1 cellular context compared by ENCODE assay signal in genomic region chr2:203238711-203239526, GRCh38.
TF ChIP-seq lines count a peak whose summit lies in the region.

Gene CYP20A1 (plus strand): TSS chr2:203239018. CDS start chr2:203239063, 45 bp downstream.

TF ChIP-seq in GM12878, 131 proteins besides CTCF, POLR2A, EP300 and RAD21 (continued from another document and continues in another):
- TF ChIP-seq PML (IDR thresholded peaks at IDR 0.05; ENCODE audit: low read length) (peak; percentile 58), MLLT1 (IDR thresholded peaks at IDR 0.05) (peak; percentile 100), HDAC6 (IDR thresholded peaks at IDR 0.05; ENCODE audit: unreplicated experiment) (peak; percentile 72), E2F8 (IDR thresholded peaks at IDR 0.05; ENCODE audit: low read depth, partially characterized antibody) (no peak), ESRRA (IDR thresholded peaks at IDR 0.05; ENCODE audit: low read length) (no peak), RUNX3 (IDR thresholded peaks at IDR 0.05; ENCODE audit: low read length) (peak; percentile 93), GATAD2B (conservative IDR thresholded peaks at IDR 0.05; ENCODE audit: low read depth) (peak; percentile 96), CEBPZ (IDR thresholded peaks at IDR 0.05; ENCODE audit: low read depth, low read length) (no peak), FOS (IDR thresholded peaks at IDR 0.05; ENCODE audit: borderline replicate concordance, extremely low read depth, insufficient read length) (no peak), MYC (IDR thresholded peaks at IDR 0.05; ENCODE audit: insufficient read depth, insufficient read length, insufficient replicate concordance, low read length, severe bottlenecking) (peak; percentile 25), CREB1 (IDR thresholded peaks at IDR 0.05; ENCODE audit: low read depth) (peak; percentile 62), ZNF622 (IDR thresholded peaks at IDR 0.05) (no peak), IKZF1 (conservative IDR thresholded peaks at IDR 0.05) (peak; percentile 92), CBX3 (IDR thresholded peaks at IDR 0.05; ENCODE audit: borderline replicate concordance, low read depth) (no peak), RFX5 (IDR thresholded peaks at IDR 0.05; ENCODE audit: low read depth, low read length) (0 out of 2 replicates have a peak, but pooled peaks have one; percentile 52), USF1 (IDR thresholded peaks at IDR 0.05; ENCODE audit: borderline replicate concordance, extremely low read length, insufficient read depth, low read depth, low read length) (peak; percentile 95), ZNF274 (IDR thresholded peaks at IDR 0.05; ENCODE audit: insufficient read depth, insufficient read length) (no peak), ELK1 (IDR thresholded peaks at IDR 0.05; ENCODE audit: low read depth, low read length) (0 out of 2 replicates have a peak, but pooled peaks have one; percentile 65), NR2C2 (IDR thresholded peaks at IDR 0.05; ENCODE audit: borderline replicate concordance, control insufficient read depth, insufficient read length, low read depth) (peak; percentile 78), TCF12 (IDR thresholded peaks at IDR 0.05; ENCODE audit: low read depth, low read length) (peak; percentile 59), JUNB (IDR thresholded peaks at IDR 0.05) (no peak), TAF1 (IDR thresholded peaks at IDR 0.05; ENCODE audit: borderline replicate concordance, low read depth, low read length) (peak; percentile 65), STAT1 (conservative IDR thresholded peaks at IDR 0.05) (peak; percentile 83; the same call in 1 of the 2 replicates), BACH1 (IDR thresholded peaks at IDR 0.05; ENCODE audit: borderline replicate concordance) (peak; percentile 55), KAT2A (conservative IDR thresholded peaks at IDR 0.05; ENCODE audit: control insufficient read depth, low read depth, low read length) (no peak), JUND (IDR thresholded peaks at IDR 0.05; ENCODE audit: low read depth, low read length) (0 out of 2 replicates have a peak, but pooled peaks have one; percentile 38), NR2C1 (IDR thresholded peaks at IDR 0.05) (peak; percentile 76), CREM (IDR thresholded peaks at IDR 0.05; ENCODE audit: low read depth) (peak; percentile 61), SMAD1 (IDR thresholded peaks at IDR 0.05; ENCODE audit: low read depth, partially characterized antibody) (peak; percentile 30), ZBED1 (IDR thresholded peaks at IDR 0.05; ENCODE audit: borderline replicate concordance) (peak; percentile 25; the same call in 1 of the 2 replicates), PAX5 (IDR thresholded peaks at IDR 0.05; ENCODE audit: borderline replicate concordance, low read depth, low read length) (peak; percentile 93)
- TF ChIP-seq, protein P1, sequence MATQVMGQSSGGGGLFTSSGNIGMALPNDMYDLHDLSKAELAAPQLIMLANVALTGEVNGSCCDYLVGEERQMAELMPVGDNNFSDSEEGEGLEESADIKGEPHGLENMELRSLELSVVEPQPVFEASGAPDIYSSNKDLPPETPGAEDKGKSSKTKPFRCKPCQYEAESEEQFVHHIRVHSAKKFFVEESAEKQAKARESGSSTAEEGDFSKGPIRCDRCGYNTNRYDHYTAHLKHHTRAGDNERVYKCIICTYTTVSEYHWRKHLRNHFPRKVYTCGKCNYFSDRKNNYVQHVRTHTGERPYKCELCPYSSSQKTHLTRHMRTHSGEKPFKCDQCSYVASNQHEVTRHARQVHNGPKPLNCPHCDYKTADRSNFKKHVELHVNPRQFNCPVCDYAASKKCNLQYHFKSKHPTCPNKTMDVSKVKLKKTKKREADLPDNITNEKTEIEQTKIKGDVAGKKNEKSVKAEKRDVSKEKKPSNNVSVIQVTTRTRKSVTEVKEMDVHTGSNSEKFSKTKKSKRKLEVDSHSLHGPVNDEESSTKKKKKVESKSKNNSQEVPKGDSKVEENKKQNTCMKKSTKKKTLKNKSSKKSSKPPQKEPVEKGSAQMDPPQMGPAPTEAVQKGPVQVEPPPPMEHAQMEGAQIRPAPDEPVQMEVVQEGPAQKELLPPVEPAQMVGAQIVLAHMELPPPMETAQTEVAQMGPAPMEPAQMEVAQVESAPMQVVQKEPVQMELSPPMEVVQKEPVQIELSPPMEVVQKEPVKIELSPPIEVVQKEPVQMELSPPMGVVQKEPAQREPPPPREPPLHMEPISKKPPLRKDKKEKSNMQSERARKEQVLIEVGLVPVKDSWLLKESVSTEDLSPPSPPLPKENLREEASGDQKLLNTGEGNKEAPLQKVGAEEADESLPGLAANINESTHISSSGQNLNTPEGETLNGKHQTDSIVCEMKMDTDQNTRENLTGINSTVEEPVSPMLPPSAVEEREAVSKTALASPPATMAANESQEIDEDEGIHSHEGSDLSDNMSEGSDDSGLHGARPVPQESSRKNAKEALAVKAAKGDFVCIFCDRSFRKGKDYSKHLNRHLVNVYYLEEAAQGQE (IDR thresholded peaks at IDR 0.05; ENCODE audit: low read depth, low read length) = peak; percentile 27; the same call in 1 of the 2 replicates
- TF ChIP-seq, protein P2, sequence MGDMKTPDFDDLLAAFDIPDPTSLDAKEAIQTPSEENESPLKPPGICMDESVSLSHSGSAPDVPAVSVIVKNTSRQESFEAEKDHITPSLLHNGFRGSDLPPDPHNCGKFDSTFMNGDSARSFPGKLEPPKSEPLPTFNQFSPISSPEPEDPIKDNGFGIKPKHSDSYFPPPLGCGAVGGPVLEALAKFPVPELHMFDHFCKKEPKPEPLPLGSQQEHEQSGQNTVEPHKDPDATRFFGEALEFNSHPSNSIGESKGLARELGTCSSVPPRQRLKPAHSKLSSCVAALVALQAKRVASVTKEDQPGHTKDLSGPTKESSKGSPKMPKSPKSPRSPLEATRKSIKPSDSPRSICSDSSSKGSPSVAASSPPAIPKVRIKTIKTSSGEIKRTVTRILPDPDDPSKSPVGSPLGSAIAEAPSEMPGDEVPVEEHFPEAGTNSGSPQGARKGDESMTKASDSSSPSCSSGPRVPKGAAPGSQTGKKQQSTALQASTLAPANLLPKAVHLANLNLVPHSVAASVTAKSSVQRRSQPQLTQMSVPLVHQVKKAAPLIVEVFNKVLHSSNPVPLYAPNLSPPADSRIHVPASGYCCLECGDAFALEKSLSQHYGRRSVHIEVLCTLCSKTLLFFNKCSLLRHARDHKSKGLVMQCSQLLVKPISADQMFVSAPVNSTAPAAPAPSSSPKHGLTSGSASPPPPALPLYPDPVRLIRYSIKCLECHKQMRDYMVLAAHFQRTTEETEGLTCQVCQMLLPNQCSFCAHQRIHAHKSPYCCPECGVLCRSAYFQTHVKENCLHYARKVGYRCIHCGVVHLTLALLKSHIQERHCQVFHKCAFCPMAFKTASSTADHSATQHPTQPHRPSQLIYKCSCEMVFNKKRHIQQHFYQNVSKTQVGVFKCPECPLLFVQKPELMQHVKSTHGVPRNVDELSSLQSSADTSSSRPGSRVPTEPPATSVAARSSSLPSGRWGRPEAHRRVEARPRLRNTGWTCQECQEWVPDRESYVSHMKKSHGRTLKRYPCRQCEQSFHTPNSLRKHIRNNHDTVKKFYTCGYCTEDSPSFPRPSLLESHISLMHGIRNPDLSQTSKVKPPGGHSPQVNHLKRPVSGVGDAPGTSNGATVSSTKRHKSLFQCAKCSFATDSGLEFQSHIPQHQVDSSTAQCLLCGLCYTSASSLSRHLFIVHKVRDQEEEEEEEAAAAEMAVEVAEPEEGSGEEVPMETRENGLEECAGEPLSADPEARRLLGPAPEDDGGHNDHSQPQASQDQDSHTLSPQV (IDR thresholded peaks at IDR 0.05) = no peak
- TF ChIP-seq, protein P3, sequence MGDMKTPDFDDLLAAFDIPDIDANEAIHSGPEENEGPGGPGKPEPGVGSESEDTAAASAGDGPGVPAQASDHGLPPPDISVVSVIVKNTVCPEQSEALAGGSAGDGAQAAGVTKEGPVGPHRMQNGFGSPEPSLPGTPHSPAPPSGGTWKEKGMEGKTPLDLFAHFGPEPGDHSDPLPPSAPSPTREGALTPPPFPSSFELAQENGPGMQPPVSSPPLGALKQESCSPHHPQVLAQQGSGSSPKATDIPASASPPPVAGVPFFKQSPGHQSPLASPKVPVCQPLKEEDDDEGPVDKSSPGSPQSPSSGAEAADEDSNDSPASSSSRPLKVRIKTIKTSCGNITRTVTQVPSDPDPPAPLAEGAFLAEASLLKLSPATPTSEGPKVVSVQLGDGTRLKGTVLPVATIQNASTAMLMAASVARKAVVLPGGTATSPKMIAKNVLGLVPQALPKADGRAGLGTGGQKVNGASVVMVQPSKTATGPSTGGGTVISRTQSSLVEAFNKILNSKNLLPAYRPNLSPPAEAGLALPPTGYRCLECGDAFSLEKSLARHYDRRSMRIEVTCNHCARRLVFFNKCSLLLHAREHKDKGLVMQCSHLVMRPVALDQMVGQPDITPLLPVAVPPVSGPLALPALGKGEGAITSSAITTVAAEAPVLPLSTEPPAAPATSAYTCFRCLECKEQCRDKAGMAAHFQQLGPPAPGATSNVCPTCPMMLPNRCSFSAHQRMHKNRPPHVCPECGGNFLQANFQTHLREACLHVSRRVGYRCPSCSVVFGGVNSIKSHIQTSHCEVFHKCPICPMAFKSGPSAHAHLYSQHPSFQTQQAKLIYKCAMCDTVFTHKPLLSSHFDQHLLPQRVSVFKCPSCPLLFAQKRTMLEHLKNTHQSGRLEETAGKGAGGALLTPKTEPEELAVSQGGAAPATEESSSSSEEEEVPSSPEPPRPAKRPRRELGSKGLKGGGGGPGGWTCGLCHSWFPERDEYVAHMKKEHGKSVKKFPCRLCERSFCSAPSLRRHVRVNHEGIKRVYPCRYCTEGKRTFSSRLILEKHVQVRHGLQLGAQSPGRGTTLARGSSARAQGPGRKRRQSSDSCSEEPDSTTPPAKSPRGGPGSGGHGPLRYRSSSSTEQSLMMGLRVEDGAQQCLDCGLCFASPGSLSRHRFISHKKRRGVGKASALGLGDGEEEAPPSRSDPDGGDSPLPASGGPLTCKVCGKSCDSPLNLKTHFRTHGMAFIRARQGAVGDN (IDR thresholded peaks at IDR 0.05) = peak; percentile 81
